Comparison of ENCODE assay signal across 8 cellular contexts in genomic region chr16:87855852-87856715, GRCh38. TPM values are rescaled to one million over a fixed set of nuclear protein-coding genes. Genes with fewer than 3 reads are reported as not detected.
A peak's percentile ranks its signal among the peaks of the same experiment; 100 is the strongest.
DNase-seq lines count a peak whose midpoint lies in the region; ATAC-seq, FAIRE-seq and TF ChIP-seq lines count a peak whose summit lies in the region.

No MANE protein-coding gene starts in this region.

- H3K36me3 Mint-ChIP-seq in activated CD8-positive, alpha-beta memory T cell treated with anti-CD3 and anti-CD28 coated beads, Interleukin-2, amount 10 ng/mL, durations not matched to agents 7 days and 5 days, result peaks cover 39% of the 10 kb centered on the region
- H3K36me3 Mint-ChIP-seq in glutamatergic neuron (ENCODE audit: unreplicated experiment), result no peaks in the 10 kb centered on the region

- peak; percentile 88 for DNase-seq in activated CD8-positive, alpha-beta memory T cell treated with anti-CD3 and anti-CD28 coated beads, Interleukin-2, amount 10 ng/mL, durations not matched to agents 7 days and 5 days
- no peak for DNase-seq in activated CD8-positive, alpha-beta memory T cell treated with anti-CD3 and anti-CD28 coated beads, Interleukin-2, amount 50 U/mL, for 48 hours
- DNase-seq in glutamatergic neuron (peak; percentile 69), gastrocnemius medialis (peak; percentile 66 to 77), GM19238 (ENCODE audit: insufficient read length, low spot score) (no peak), GM23248 (no peak), H54 (ENCODE audit: insufficient read length, low spot score) (no peak)

- peaks cover 5% of the 10 kb centered on the region; the same call in 1 of the 2 replicates for H3F3A ChIP-seq in GM23248 (ENCODE audit: insufficient read depth)

- H3K4me3 ChIP-seq in gastrocnemius medialis (peak overlapping the region; percentile 19 to 66 (median 32)), GM23248 (no peak overlapping the region)

- H3K9me3 Mint-ChIP-seq in activated CD8-positive, alpha-beta memory T cell treated with anti-CD3 and anti-CD28 coated beads, Interleukin-2, amount 10 ng/mL, durations not matched to agents 7 days and 5 days (ENCODE audit: low read depth), result no peaks in the 10 kb centered on the region
- peaks cover 10% of the 10 kb centered on the region for H3K9me3 Mint-ChIP-seq in glutamatergic neuron (ENCODE audit: unreplicated experiment)

- TF ChIP-seq POLR2A in gastrocnemius medialis (IDR thresholded peaks at IDR 0.05) (peak; percentile 49 to 60), H54 (IDR thresholded peaks at IDR 0.05; ENCODE audit: low read depth, low read length) (no peak)

- TF ChIP-seq CTCF in glutamatergic neuron (IDR thresholded peaks at IDR 0.05; ENCODE audit: partially characterized antibody, unreplicated experiment) (no peak), gastrocnemius medialis (IDR thresholded peaks at IDR 0.05 in 4 of 5, conservative IDR thresholded peaks at IDR 0.05 in 1 of 5) (no peak)

- ATAC-seq in activated CD8-positive, alpha-beta memory T cell treated with anti-CD3 and anti-CD28 coated beads, Interleukin-2, amount 10 ng/mL, durations not matched to agents 7 days and 5 days, result peak; percentile 72
- peak; percentile 26 to 34 for ATAC-seq in activated CD4-positive, CD25-positive, alpha-beta regulatory T cell treated with anti-CD3 and anti-CD28 coated beads, Interleukin-2, amount 50 U/mL, for 24 hours
- ATAC-seq in gastrocnemius medialis, result peak; percentile 1 to 4

- H3K27me3 ChIP-seq in gastrocnemius medialis (no peaks in the 10 kb centered on the region), GM23248 (replicated peaks; ENCODE audit: insufficient read depth) (no peaks in the 10 kb centered on the region)

- FAIRE-seq in H54 (lab: Jason Lieb, UNC), result no peak

- H2AFZ ChIP-seq in GM23248, result no peak overlapping the region

- H3K4me3 Mint-ChIP-seq in activated CD8-positive, alpha-beta memory T cell treated with anti-CD3 and anti-CD28 coated beads, Interleukin-2, amount 10 ng/mL, durations not matched to agents 7 days and 5 days, result peak overlapping the region; percentile 76
- peak overlapping the region; percentile 75 for H3K4me3 Mint-ChIP-seq in glutamatergic neuron (ENCODE audit: unreplicated experiment)

- in situ Hi-C loops in gastrocnemius medialis (cut with MboI; ENCODE audit: low sequenced_read_pairs in 4 of 4) (no loop called here), GM23248 (cut with MboI) (no loop called here)

- peaks cover 53 to 79% of the 10 kb centered on the region in 2 donors for H3K4me1 ChIP-seq in gastrocnemius medialis
- H3K4me1 ChIP-seq in GM23248 (ENCODE audit: insufficient read depth), result peaks cover 25% of the 10 kb centered on the region

- intact Hi-C loops in gastrocnemius medialis (cut with DNase I; ENCODE audit: low total_unique reads), result no loop called here

- H3K36me3 ChIP-seq in gastrocnemius medialis (peaks cover 0 to 5% of the 10 kb centered on the region in 2 donors), GM23248 (ENCODE audit: low read depth) (peaks cover 3% of the 10 kb centered on the region; the same call in 1 of the 2 replicates)

- H3K9me2 ChIP-seq in GM23248 (ENCODE audit: insufficient read depth), result no peaks in the 10 kb centered on the region

- H3K4me2 ChIP-seq in GM23248 (ENCODE audit: unreplicated experiment), result no peak overlapping the region

- peak overlapping the region; percentile 95 for H3K27ac Mint-ChIP-seq in activated CD8-positive, alpha-beta memory T cell treated with anti-CD3 and anti-CD28 coated beads, Interleukin-2, amount 10 ng/mL, durations not matched to agents 7 days and 5 days
- H3K27ac Mint-ChIP-seq in glutamatergic neuron (ENCODE audit: unreplicated experiment), result peak overlapping the region; percentile 93

- 88 to 92% methylated on average over 20 to 26 of the region's 26 CpGs for WGBS in GM23248 (ENCODE audit: low coverage in 1 of 2, low lambda C conversion rate in 2 of 2, missing lambda C conversion rate in 2 of 2), 2 experiments

- H4K20me1 ChIP-seq in GM23248 (ENCODE audit: insufficient read depth), result peaks cover 4% of the 10 kb centered on the region; the same call in 1 of the 2 replicates

- peaks cover 77% of the 10 kb centered on the region for H3K4me1 Mint-ChIP-seq in activated CD8-positive, alpha-beta memory T cell treated with anti-CD3 and anti-CD28 coated beads, Interleukin-2, amount 10 ng/mL, durations not matched to agents 7 days and 5 days
- peaks cover 41% of the 10 kb centered on the region for H3K4me1 Mint-ChIP-seq in glutamatergic neuron (ENCODE audit: low read depth, unreplicated experiment)

- no peaks in the 10 kb centered on the region for H3K27me3 Mint-ChIP-seq in activated CD8-positive, alpha-beta memory T cell treated with anti-CD3 and anti-CD28 coated beads, Interleukin-2, amount 10 ng/mL, durations not matched to agents 7 days and 5 days
- H3K27me3 Mint-ChIP-seq in glutamatergic neuron (ENCODE audit: unreplicated experiment), result peaks cover 16% of the 10 kb centered on the region

- CTCF ChIA-PET in activated CD8-positive, alpha-beta memory T cell treated with anti-CD3 and anti-CD28 coated beads, Interleukin-2, amount 10 ng/mL, durations not matched to agents 7 days and 5 days (lab: Charles Lee), result interaction anchor here (1.5 to 3.7 kb wide), 6 partner anchors 9 to 76 kb away, joined by 8 to 37 read pairs (median 16); partner anchors contain the start of gene SLC7A5

- no peak overlapping the region for H3K9ac ChIP-seq in GM23248

- H3K79me2 ChIP-seq in GM23248 (ENCODE audit: insufficient read depth), result peaks cover 90% of the 10 kb centered on the region

- peak overlapping the region; percentile 85 to 100 (median 97) for H3K27ac ChIP-seq in gastrocnemius medialis
- no peak overlapping the region for H3K27ac ChIP-seq in GM23248

- H3K9me3 ChIP-seq in gastrocnemius medialis (no peaks in the 10 kb centered on the region), GM23248 (ENCODE audit: low read depth) (no peaks in the 10 kb centered on the region)

RNA-seq across cellular contexts. Expression of gene SLC7A5, which starts 13.2 kb away (rescaled TPM):
- total RNA-seq in activated CD8-positive, alpha-beta memory T cell treated with anti-CD3 and anti-CD28 coated beads, Interleukin-2, amount 10 ng/mL, durations not matched to agents 7 days and 5 days, result 100 to 1,000 TPM; 114 to 220 TPM
- total RNA-seq in glutamatergic neuron (ENCODE audit: unreplicated experiment), result 205 TPM
- 100 to 1,000 TPM in 1 of 4 donors, 10 to 100 TPM in 2, 1 to 10 TPM in 1; 7.0 to 133 (median 19.1) TPM for total RNA-seq in gastrocnemius medialis
- total RNA-seq in GM23248 (2014; rRNA removed; shearing (Covaris generic)), result 79.0 and 99.5 TPM in 2 replicates
- polyA plus RNA-seq in GM23248 (2016; fragmentation: Nextera tagmentation; extraction: Ambion mirVana), result 69.0 and 69.9 TPM in 2 replicates

Comparison
In these comparisons a context has a peak if more than half of its experiments do, and no peak if none do; other contexts are left out.
1. DNase-seq: peak in activated CD8-positive, alpha-beta memory T cell treated with anti-CD3 and anti-CD28 coated beads, Interleukin-2, amount 10 ng/mL, durations not matched to agents 7 days and 5 days (single experiment), glutamatergic neuron (single experiment) and gastrocnemius medialis (2 of 2); none in activated CD8-positive, alpha-beta memory T cell treated with anti-CD3 and anti-CD28 coated beads, Interleukin-2, amount 50 U/mL, for 48 hours (single experiment), GM19238 (single experiment), GM23248 (single experiment) and H54 (single experiment).
2. ATAC-seq: peak in every context shown above with its lines; median percentile 72 in activated CD8-positive, alpha-beta memory T cell treated with anti-CD3 and anti-CD28 coated beads, Interleukin-2, amount 10 ng/mL, durations not matched to agents 7 days and 5 days; 30 in activated CD4-positive, CD25-positive, alpha-beta regulatory T cell treated with anti-CD3 and anti-CD28 coated beads, Interleukin-2, amount 50 U/mL, for 24 hours; 2 in gastrocnemius medialis.